16 cellular contexts compared by ENCODE assay signal in genomic region chr22:38422615-38423511, GRCh38. TPM values are rescaled to one million over a fixed set of nuclear protein-coding genes. Genes with fewer than 3 reads are reported as not detected.
DNase-seq lines count a peak whose midpoint lies in the region; ATAC-seq and TF ChIP-seq lines count a peak whose summit lies in the region.
"Had no signal": no experiment of that assay in that cellular context is flagged by ENCODE, and none has a peak within 500 bp of the region (broad histone marks: within the 10 kb centered on the region; RNA-seq: fewer than 3 reads in every experiment).

No MANE protein-coding gene starts in this region.

- no peaks in the 10 kb centered on the region for H3K36me3 Mint-ChIP-seq in activated CD4-positive, alpha-beta T cell treated with anti-CD3 and anti-CD28 coated beads, Interleukin-2, amount 10 ng/mL, durations not matched to agents 7 days and 5 days (ENCODE audit: low read depth)
- no peaks in the 10 kb centered on the region for H3K36me3 Mint-ChIP-seq in activated CD4-positive, alpha-beta T cell treated with anti-CD3 and anti-CD28 coated beads for 36 hours (ENCODE audit: low read depth)
- H3K36me3 Mint-ChIP-seq: brain had no signal

- H3K9me3 Mint-ChIP-seq in activated CD4-positive, alpha-beta T cell treated with anti-CD3 and anti-CD28 coated beads, Interleukin-2, amount 10 ng/mL, durations not matched to agents 7 days and 5 days: no peaks in the 10 kb centered on the region
- no peaks in the 10 kb centered on the region for H3K9me3 Mint-ChIP-seq in activated CD4-positive, alpha-beta T cell treated with anti-CD3 and anti-CD28 coated beads for 36 hours (ENCODE audit: low read depth)
- H3K9me3 Mint-ChIP-seq: brain had no signal

- 57% methylated on average over 20 of the region's 21 CpGs for WGBS in suprapubic skin

- H3K27me3 ChIP-seq in suprapubic skin: no peaks in the 10 kb centered on the region
- H3K27me3 ChIP-seq: SJSA1 had no signal

- H3K4me3 Mint-ChIP-seq in activated CD4-positive, alpha-beta T cell treated with anti-CD3 and anti-CD28 coated beads, Interleukin-2, amount 10 ng/mL, durations not matched to agents 7 days and 5 days: no peak overlapping the region
- no peak overlapping the region for H3K4me3 Mint-ChIP-seq in activated CD4-positive, alpha-beta T cell treated with anti-CD3 and anti-CD28 coated beads for 36 hours
- H3K4me3 Mint-ChIP-seq: brain had no signal

- POLR2A ChIA-PET in activated CD4-positive, alpha-beta T cell treated with anti-CD3 and anti-CD28 coated beads, Interleukin-2, amount 10 ng/mL, durations not matched to agents 7 days and 5 days (lab: Charles Lee): no interaction called here
- POLR2A ChIA-PET in activated CD4-positive, alpha-beta T cell treated with anti-CD3 and anti-CD28 coated beads for 36 hours (lab: Charles Lee): no interaction called here

- no peak for DNase-seq in activated CD4-positive, alpha-beta T cell treated with anti-CD3 and anti-CD28 coated beads, Interleukin-2, amount 10 ng/mL, durations not matched to agents 7 days and 5 days
- DNase-seq in activated CD4-positive, alpha-beta T cell treated with anti-CD3 and anti-CD28 coated beads for 36 hours: no peak
- DNase-seq in SW480 (ENCODE audit: low spot score) (peak; percentile 33), kidney glomerular epithelial cell (lab: John Stamatoyannopoulos, UW) (peak; percentile 77), dermis blood vessel endothelial cell (no peak), suprapubic skin (ENCODE audit: low spot score in 2 of 2) (no peak)
- DNase-seq: activated T-cell treated with anti-CD3 and anti-CD28 coated beads, Interleukin-2, amount 50 U/mL, for 48 hours; KG1 had no signal

- intact Hi-C loops in activated CD4-positive, alpha-beta T cell treated with anti-CD3 and anti-CD28 coated beads for 36 hours (cut with DNase I, micrococcal nuclease): no loop called here

- H3K9me3 ChIP-seq in suprapubic skin: no peaks in the 10 kb centered on the region
- H3K9me3 ChIP-seq: SJSA1 had no signal

- no peak for TF ChIP-seq POLR2A in suprapubic skin (IDR thresholded peaks at IDR 0.05)

- no peaks in the 10 kb centered on the region for H3K4me1 Mint-ChIP-seq in activated CD4-positive, alpha-beta T cell treated with anti-CD3 and anti-CD28 coated beads, Interleukin-2, amount 10 ng/mL, durations not matched to agents 7 days and 5 days
- no peaks in the 10 kb centered on the region for H3K4me1 Mint-ChIP-seq in activated CD4-positive, alpha-beta T cell treated with anti-CD3 and anti-CD28 coated beads for 36 hours

- TF ChIP-seq EP300 in suprapubic skin (IDR thresholded peaks at IDR 0.05): no peak

- ATAC-seq in activated CD4-positive, alpha-beta T cell treated with anti-CD3 and anti-CD28 coated beads for 36 hours: no peak
- no peak for ATAC-seq in GM18909 (IDR thresholded peaks at IDR 0.05; ENCODE audit: poor library complexity, unreplicated experiment)
- ATAC-seq: activated CD4-positive, CD25-positive, alpha-beta regulatory T cell treated with anti-CD3 and anti-CD28 coated beads, Interleukin-2, amount 50 U/mL, for 24 hours had no signal

- no peaks in the 10 kb centered on the region for H3K27me3 Mint-ChIP-seq in activated CD4-positive, alpha-beta T cell treated with anti-CD3 and anti-CD28 coated beads, Interleukin-2, amount 10 ng/mL, durations not matched to agents 7 days and 5 days
- H3K27me3 Mint-ChIP-seq in activated CD4-positive, alpha-beta T cell treated with anti-CD3 and anti-CD28 coated beads for 36 hours: no peaks in the 10 kb centered on the region
- H3K27me3 Mint-ChIP-seq: brain had no signal

- H3K36me3 ChIP-seq in suprapubic skin: no peaks in the 10 kb centered on the region
- H3K36me3 ChIP-seq: SJSA1 had no signal

- no peak overlapping the region for H3K4me3 ChIP-seq in suprapubic skin
- H3K4me3 ChIP-seq: SJSA1, skin epidermis had no signal

- peak overlapping the region; percentile 31 for H3K27ac Mint-ChIP-seq in activated CD4-positive, alpha-beta T cell treated with anti-CD3 and anti-CD28 coated beads, Interleukin-2, amount 10 ng/mL, durations not matched to agents 7 days and 5 days
- H3K27ac Mint-ChIP-seq in activated CD4-positive, alpha-beta T cell treated with anti-CD3 and anti-CD28 coated beads for 36 hours: no peak overlapping the region

- H3K4me1 ChIP-seq in suprapubic skin: peaks cover 10% of the 10 kb centered on the region
- H3K4me1 ChIP-seq: SJSA1 had no signal

- CTCF ChIA-PET in activated CD4-positive, alpha-beta T cell treated with anti-CD3 and anti-CD28 coated beads, Interleukin-2, amount 10 ng/mL, durations not matched to agents 7 days and 5 days (lab: Charles Lee): no interaction called here
- CTCF ChIA-PET in activated CD4-positive, alpha-beta T cell treated with anti-CD3 and anti-CD28 coated beads for 36 hours (lab: Charles Lee): no interaction called here

- H3K27ac ChIP-seq in temporal lobe (ENCODE audit: low read depth, low read length): peak overlapping the region; percentile 75
- no peak overlapping the region for H3K27ac ChIP-seq in suprapubic skin
- H3K27ac ChIP-seq: SJSA1, skin epidermis had no signal

- no peak for TF ChIP-seq CTCF in suprapubic skin (IDR thresholded peaks at IDR 0.05)

RNA-seq across cellular contexts. Expression of gene KCNJ4, which starts 32.1 kb away (rescaled TPM):
- total RNA-seq in activated CD4-positive, alpha-beta T cell treated with anti-CD3 and anti-CD28 coated beads, Interleukin-2, amount 10 ng/mL, durations not matched to agents 7 days and 5 days: not detected
- total RNA-seq in activated CD4-positive, alpha-beta T cell treated with anti-CD3 and anti-CD28 coated beads for 36 hours: not detected
- 6.6 TPM for total RNA-seq in temporal lobe
- total RNA-seq in dermis blood vessel endothelial cell: not detected in 2 replicates
- total RNA-seq in suprapubic skin: under 1 TPM in 3 of 4 donors, not detected in 1; 0.21 to 0.55 (median 0.32) TPM
- total RNA-seq: NCI-H460, SJSA1, urinary bladder had no signal

RNA-seq across cellular contexts. Expression of gene KDELR3, which starts 45.0 kb away (rescaled TPM):
- total RNA-seq in activated CD4-positive, alpha-beta T cell treated with anti-CD3 and anti-CD28 coated beads, Interleukin-2, amount 10 ng/mL, durations not matched to agents 7 days and 5 days: under 1 TPM; 0.17 to 0.23 TPM
- 1 to 10 TPM in 1 of 2 experiments, under 1 TPM in 1; 0.84 to 1.1 TPM for total RNA-seq in activated CD4-positive, alpha-beta T cell treated with anti-CD3 and anti-CD28 coated beads for 36 hours
- 1.5 TPM for total RNA-seq in temporal lobe
- 30.6 and 45.3 TPM in 2 replicates for total RNA-seq in dermis blood vessel endothelial cell
- 1 to 10 TPM; 2.8 to 6.7 (median 3.9) TPM for total RNA-seq in suprapubic skin

Comparison
In these comparisons a context has a peak if more than half of its experiments do, and no peak if none do; other contexts are left out.
1. DNase-seq: peak in SW480 (single experiment) and kidney glomerular epithelial cell (single experiment); none in activated CD4-positive, alpha-beta T cell treated with anti-CD3 and anti-CD28 coated beads, Interleukin-2, amount 10 ng/mL, durations not matched to agents 7 days and 5 days (single experiment), activated CD4-positive, alpha-beta T cell treated with anti-CD3 and anti-CD28 coated beads for 36 hours (single experiment), dermis blood vessel endothelial cell (single experiment) and suprapubic skin (0 of 2).